In the genomic region with DNA sequence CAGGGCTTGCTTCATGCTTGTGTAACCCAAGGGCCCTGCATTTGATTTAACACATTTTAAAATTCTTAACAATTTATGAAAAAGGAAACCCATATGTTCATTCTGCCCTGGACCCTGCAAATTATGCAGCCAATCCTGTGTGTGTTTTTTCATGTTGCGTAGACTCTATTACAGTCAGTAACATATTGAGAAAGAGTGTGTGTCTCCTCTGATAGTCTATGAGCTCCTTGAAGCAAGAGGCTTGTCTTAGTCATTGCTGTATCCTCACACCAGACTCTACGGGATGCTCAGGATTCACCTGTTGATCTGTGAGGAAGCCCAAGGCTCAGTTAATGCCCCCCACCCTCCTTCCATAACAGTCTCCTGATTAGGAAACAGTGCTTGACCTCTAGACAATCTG, we compare ENCODE assay signal across 10 cellular contexts.
DNase-seq lines count a peak whose midpoint lies in the region; ATAC-seq and TF ChIP-seq lines count a peak whose summit lies in the region.
"Had no signal": no experiment of that assay in that cellular context is flagged by ENCODE, and none has a peak within 500 bp of the region (broad histone marks: within the 10 kb centered on the region; RNA-seq: fewer than 3 reads in every experiment).

No MANE protein-coding gene starts in this region.

- no peaks in the 10 kb centered on the region for H3K36me3 Mint-ChIP-seq in CD8-positive, alpha-beta memory T cell
- H3K36me3 Mint-ChIP-seq in neural progenitor cell: no peaks in the 10 kb centered on the region

- H3K4me3 ChIP-seq in CD8-positive, alpha-beta memory T cell (ENCODE audit: low read length): peak overlapping the region; percentile 9
- H3K4me3 ChIP-seq in OCI-LY1 (ENCODE audit: low read depth, low read length, poor library complexity, severe bottlenecking) (no peak overlapping the region), psoas muscle (no peak overlapping the region), neural progenitor cell (no peak overlapping the region)
- no peak overlapping the region for H3K4me3 ChIP-seq in effector memory CD4-positive, alpha-beta T cell (ENCODE audit: insufficient read depth, low read depth, low read length, poor library complexity, severe bottlenecking)

- 82 to 88% (median 86%) methylated on average over 2 of the region's 2 CpGs for WGBS in psoas muscle, 3 donors

- intact Hi-C loops in psoas muscle (cut with DNase I): no loop called here

- peaks cover 47% of the 10 kb centered on the region for H3K4me1 ChIP-seq in CD8-positive, alpha-beta memory T cell (ENCODE audit: insufficient read depth, low read length)
- H3K4me1 ChIP-seq in OCI-LY1 (ENCODE audit: insufficient read depth, low read length, severe bottlenecking) (peaks cover 76% of the 10 kb centered on the region), psoas muscle (no peaks in the 10 kb centered on the region), neural progenitor cell (peaks cover 14% of the 10 kb centered on the region)
- peaks cover 40% of the 10 kb centered on the region for H3K4me1 ChIP-seq in effector memory CD4-positive, alpha-beta T cell (ENCODE audit: control insufficient read depth, insufficient read depth, low read length, poor library complexity, severe bottlenecking)

- H3K27me3 ChIP-seq in CD8-positive, alpha-beta memory T cell (ENCODE audit: insufficient read depth, low read length, poor library complexity, severe bottlenecking): no peaks in the 10 kb centered on the region
- no peaks in the 10 kb centered on the region for H3K27me3 ChIP-seq in OCI-LY1 (ENCODE audit: insufficient read depth, low read length)
- H3K27me3 ChIP-seq in effector memory CD4-positive, alpha-beta T cell (replicated peaks; ENCODE audit: control insufficient read depth, insufficient read depth, low read length, poor library complexity, severe bottlenecking): no peaks in the 10 kb centered on the region
- H3K27me3 ChIP-seq in psoas muscle (ENCODE audit: insufficient read depth in 3 of 3, low read length in 2 of 3): no peaks in the 10 kb centered on the region
- no peaks in the 10 kb centered on the region for H3K27me3 ChIP-seq in neural progenitor cell

- no peaks in the 10 kb centered on the region for H4K20me1 ChIP-seq in OCI-LY1 (ENCODE audit: insufficient read depth, low read length)
- no peaks in the 10 kb centered on the region for H4K20me1 ChIP-seq in neural progenitor cell (ENCODE audit: low read depth)

- H3K27ac ChIP-seq in CD8-positive, alpha-beta memory T cell (ENCODE audit: low read depth, low read length): no peak overlapping the region
- H3K27ac ChIP-seq in OCI-LY1 (ENCODE audit: low read depth, low read length, poor library complexity, severe bottlenecking) (peak overlapping the region; percentile 98), psoas muscle (no peak overlapping the region), neural progenitor cell (no peak overlapping the region)
- peak overlapping the region; percentile 39 for H3K27ac ChIP-seq in effector memory CD4-positive, alpha-beta T cell (ENCODE audit: insufficient read depth, low read length, poor library complexity, severe bottlenecking)

- H3K79me2 ChIP-seq in OCI-LY1 (ENCODE audit: insufficient read depth, low read length) (no peaks in the 10 kb centered on the region), neural progenitor cell (ENCODE audit: low read depth) (no peaks in the 10 kb centered on the region)

- no peak for DNase-seq in CD8-positive, alpha-beta memory T cell
- no peak for DNase-seq in effector memory CD4-positive, alpha-beta T cell
- DNase-seq in HuH-7 (ENCODE audit: low spot score) (no peak), NCI-H2107 treated with DMSO at 0.1 percent for 48 hours (lab: John Stamatoyannopoulos, UW; ENCODE audit: unreplicated experiment) (no peak), psoas muscle (no peak), neural progenitor cell (ENCODE audit: low spot score) (no peak)
- DNase-seq: NCI-H187, PC-3 had no signal

- H3F3A ChIP-seq in OCI-LY1 (ENCODE audit: insufficient read depth, low read length) (no peaks in the 10 kb centered on the region), neural progenitor cell (ENCODE audit: low read depth) (no peaks in the 10 kb centered on the region)

- peak overlapping the region; percentile 34 to 80 (median 60) for H3K4me3 Mint-ChIP-seq in CD8-positive, alpha-beta memory T cell
- no peak overlapping the region for H3K4me3 Mint-ChIP-seq in neural progenitor cell

- H3K9me3 Mint-ChIP-seq in CD8-positive, alpha-beta memory T cell: no peaks in the 10 kb centered on the region
- H3K9me3 Mint-ChIP-seq in neural progenitor cell: peaks cover 2% of the 10 kb centered on the region

- H3K9me3 ChIP-seq in CD8-positive, alpha-beta memory T cell (ENCODE audit: low read length): no peaks in the 10 kb centered on the region
- no peaks in the 10 kb centered on the region for H3K9me3 ChIP-seq in OCI-LY1 (ENCODE audit: low read length)
- H3K9me3 ChIP-seq in effector memory CD4-positive, alpha-beta T cell (ENCODE audit: control insufficient read depth, low read length): no peaks in the 10 kb centered on the region
- no peaks in the 10 kb centered on the region for H3K9me3 ChIP-seq in psoas muscle
- no peaks in the 10 kb centered on the region for H3K9me3 ChIP-seq in neural progenitor cell (ENCODE audit: low read depth)

- peak; percentile 2 for ATAC-seq in GM21528 (IDR thresholded peaks at IDR 0.05; ENCODE audit: low FRiP score, unreplicated experiment)
- no peak for ATAC-seq in psoas muscle
- ATAC-seq: PC-3 had no signal

- H3K9me2 ChIP-seq in OCI-LY1 (ENCODE audit: low read depth, low read length): no peaks in the 10 kb centered on the region

- no peak for TF ChIP-seq CTCF in OCI-LY1 (IDR thresholded peaks at IDR 0.05; ENCODE audit: low read length)
- no peak for TF ChIP-seq CTCF in psoas muscle (IDR thresholded peaks at IDR 0.05)
- no peak for TF ChIP-seq CTCF in neural progenitor cell (IDR thresholded peaks at IDR 0.05)

- H3K27ac Mint-ChIP-seq in CD8-positive, alpha-beta memory T cell: peak overlapping the region; percentile 60 to 97 (median 89)
- H3K27ac Mint-ChIP-seq in neural progenitor cell: no peak overlapping the region

- H3K4me2 ChIP-seq in OCI-LY1 (ENCODE audit: low read length) (peak overlapping the region; percentile 34), neural progenitor cell (no peak overlapping the region)

- CTCF ChIA-PET in CD8-positive, alpha-beta memory T cell (lab: Charles Lee): no interaction called here

- H2AFZ ChIP-seq in OCI-LY1 (ENCODE audit: low read length) (no peak overlapping the region), neural progenitor cell (replicated peaks) (no peak overlapping the region)

- H3K9ac ChIP-seq in OCI-LY1 (ENCODE audit: low read length): peak overlapping the region; percentile 52
- H3K9ac ChIP-seq in neural progenitor cell: no peak overlapping the region

- no peaks in the 10 kb centered on the region for H3K27me3 Mint-ChIP-seq in CD8-positive, alpha-beta memory T cell
- no peaks in the 10 kb centered on the region for H3K27me3 Mint-ChIP-seq in neural progenitor cell (ENCODE audit: insufficient read depth, low read depth)

- POLR2A ChIA-PET in CD8-positive, alpha-beta memory T cell (lab: Charles Lee): interaction anchor here (1.0 kb wide), 1 partner anchor 41 kb away, joined by 4 read pairs; no protein-coding TSS in a partner anchor

- H3K36me3 ChIP-seq in CD8-positive, alpha-beta memory T cell (ENCODE audit: insufficient read depth, low read length): no peaks in the 10 kb centered on the region
- H3K36me3 ChIP-seq in OCI-LY1 (ENCODE audit: insufficient read depth, low read length) (no peaks in the 10 kb centered on the region), psoas muscle (ENCODE audit: insufficient read depth in 1 of 2, low read depth in 1 of 2) (no peaks in the 10 kb centered on the region), neural progenitor cell (no peaks in the 10 kb centered on the region)
- H3K36me3 ChIP-seq in effector memory CD4-positive, alpha-beta T cell (ENCODE audit: control insufficient read depth, insufficient read depth, low read length): no peaks in the 10 kb centered on the region

- H3K4me1 Mint-ChIP-seq in CD8-positive, alpha-beta memory T cell: peaks cover 48 to 79% (median 68%) of the 10 kb centered on the region in 3 donors
- H3K4me1 Mint-ChIP-seq in neural progenitor cell: peaks cover 12% of the 10 kb centered on the region

Comparison
In these comparisons a context has a peak if more than half of its experiments do, and no peak if none do; other contexts are left out.
1. H3K27ac ChIP-seq: peak in OCI-LY1 (single experiment) and effector memory CD4-positive, alpha-beta T cell (single experiment); none in CD8-positive, alpha-beta memory T cell (single experiment), psoas muscle (single experiment) and neural progenitor cell (single experiment).